In the genomic region with DNA sequence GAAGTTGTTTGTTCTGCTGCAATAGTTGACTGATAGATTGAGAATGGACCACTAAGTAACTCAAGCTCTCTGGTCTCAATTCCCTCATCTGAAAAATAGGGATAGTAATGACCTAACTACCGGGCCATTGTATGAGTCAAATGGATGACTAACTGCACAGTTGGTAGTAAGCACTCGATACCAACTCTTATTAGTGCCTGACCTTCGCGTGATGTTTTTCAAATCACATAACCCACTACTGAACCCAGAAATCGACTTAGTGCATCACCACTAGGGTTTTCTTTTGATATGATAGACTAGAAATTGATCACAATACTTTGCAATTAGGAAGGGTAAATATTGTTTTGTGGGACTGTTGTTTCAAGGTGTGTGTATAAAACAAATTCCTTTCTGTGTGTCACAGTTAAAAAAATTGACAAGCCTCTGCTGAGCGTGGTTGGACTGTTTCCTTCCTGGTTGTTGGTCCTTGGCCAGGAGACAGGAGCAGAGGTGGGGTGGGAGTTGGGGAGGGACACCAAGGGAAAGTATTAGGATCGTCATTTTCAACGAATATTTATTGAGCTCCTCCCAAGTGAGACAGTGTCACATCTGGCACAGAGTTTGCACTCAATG, we compare ENCODE assay signal across 16 cellular contexts. TPM values are rescaled to one million over a fixed set of nuclear protein-coding genes. Genes with fewer than 3 reads are reported as not detected.
DNase-seq lines count a peak whose midpoint lies in the region; ATAC-seq, FAIRE-seq and TF ChIP-seq lines count a peak whose summit lies in the region.
"Had no signal": no experiment of that assay in that cellular context is flagged by ENCODE, and none has a peak within 500 bp of the region (broad histone marks: within the 10 kb centered on the region; RNA-seq: fewer than 3 reads in every experiment).

No MANE protein-coding gene starts in this region.

- no peak overlapping the region for H2AK5ac ChIP-seq in IMR-90 (ENCODE audit: low read depth, low read length)

- dilution Hi-C loops in IMR-90 (cut with HindIII; ENCODE audit: low sequenced_read_pairs, unreplicated experiment), result no loop called here

- intact Hi-C loops in IMR-90 (cut with micrococcal nuclease), result no loop called here
- intact Hi-C loops in kidney (cut with DNase I), result no loop called here

- H4K8ac ChIP-seq in IMR-90 (ENCODE audit: low read depth in 2 of 2, low read length in 2 of 2), result no peak overlapping the region

- H3K23ac ChIP-seq in IMR-90 (ENCODE audit: low read depth, low read length), result no peak overlapping the region

- H3K36me3 ChIP-seq in IMR-90 (ENCODE audit: control insufficient read depth, insufficient read depth, low read length) (no peaks in the 10 kb centered on the region), kidney (ENCODE audit: control insufficient read depth in 1 of 2, insufficient read depth in 2 of 2, low read length in 2 of 2) (no peaks in the 10 kb centered on the region)
- H3K36me3 ChIP-seq: neutrophil, transverse colon had no signal

- no peak overlapping the region; the same call in 1 of the 2 replicates for H3K4me2 ChIP-seq in IMR-90 (ENCODE audit: low read depth, low read length)

- ATAC-seq in IMR-90 (ENCODE audit: low read depth) (peak; percentile 79), GM18505 (IDR thresholded peaks at IDR 0.05; ENCODE audit: unreplicated experiment) (no peak)

- H3K56ac ChIP-seq in IMR-90 (ENCODE audit: extremely low read depth, insufficient read depth, low read length), result no peak overlapping the region

- H3K18ac ChIP-seq in IMR-90 (ENCODE audit: low read depth, low read length), result no peak overlapping the region

- H2BK15ac ChIP-seq in IMR-90 (ENCODE audit: low read depth, low read length), result no peak overlapping the region

- POLR2A ChIA-PET in IMR-90 (lab: Charles Lee; ENCODE audit: unreplicated experiment), result interaction anchor here (0.5 kb wide), 1 partner anchor 10 kb away, joined by 5 read pairs; no protein-coding TSS in a partner anchor

- DNase-seq in AG10803 (ENCODE audit: low read depth) (peak; percentile 28), IMR-90 (peak; percentile 77), astrocyte of the hippocampus (ENCODE audit: low read depth, low spot score) (peak; percentile 46), kidney (peak; percentile 1), NCI-H1092 (lab: John Stamatoyannopoulos, UW) (no peak), NCI-H446 (lab: John Stamatoyannopoulos, UW) (no peak), DMS 273 treated with DMSO at 0.1 percent for 48 hours (lab: John Stamatoyannopoulos, UW) (no peak)
- DNase-seq: activated T-cell treated with anti-CD3 and anti-CD28 coated beads, Interleukin-2, amount 50 U/mL, for 24 hours; amniotic stem cell; DMS79 treated with DMSO at 0.1 percent for 48 hours; head of caudate nucleus; NCI-H2227 treated with DMSO at 0.1 percent for 48 hours; transverse colon had no signal

- WGBS in IMR-90 (ENCODE audit: extremely low coverage in 2 of 2, insufficient read length in 1 of 2), 2 experiments, result no CpG with 5 or more reads among the region's 8 CpGs

- H3K79me1 ChIP-seq in IMR-90 (ENCODE audit: low read depth in 1 of 2, low read length in 2 of 2), result no peaks in the 10 kb centered on the region

- H3K9ac ChIP-seq in IMR-90 (ENCODE audit: low read depth, low read length) (no peak overlapping the region), kidney (ENCODE audit: low read length in 2 of 2) (no peak overlapping the region)

- TF ChIP-seq POLR2A in IMR-90 (IDR thresholded peaks at IDR 0.05; ENCODE audit: low read depth, low read length) (no peak), GM18505 (IDR thresholded peaks at IDR 0.05; ENCODE audit: borderline replicate concordance, extremely low read depth, insufficient read depth, insufficient read length) (no peak)

- H3K4ac ChIP-seq in IMR-90 (ENCODE audit: low read depth, low read length), result no peak overlapping the region

- H3K27ac ChIP-seq in IMR-90 (ENCODE audit: insufficient read depth, low read length), result no peak overlapping the region
- no peak overlapping the region for H3K27ac ChIP-seq in kidney (ENCODE audit: low read depth in 2 of 2, low read length in 2 of 2)
- H3K27ac ChIP-seq: neutrophil, transverse colon had no signal

- no peak overlapping the region for H3K4me3 ChIP-seq in AG10803 (ENCODE audit: low read length)
- no peak overlapping the region for H3K4me3 ChIP-seq in IMR-90 (ENCODE audit: insufficient read depth, low read depth, low read length)
- H3K4me3 ChIP-seq in kidney (ENCODE audit: low read length in 2 of 2), result no peak overlapping the region
- H3K4me3 ChIP-seq: dorsolateral prefrontal cortex, transverse colon had no signal

- no peak overlapping the region for H4K5ac ChIP-seq in IMR-90 (ENCODE audit: low read depth, low read length)

- H2AK9ac ChIP-seq in IMR-90 (replicated peaks; ENCODE audit: low read depth, low read length, poor library complexity), result no peak overlapping the region

- no peak overlapping the region for H2AFZ ChIP-seq in IMR-90 (replicated peaks; ENCODE audit: low read length, poor library complexity)

- peaks cover 3% of the 10 kb centered on the region; the same call in 1 of the 2 replicates for H3K9me1 ChIP-seq in IMR-90 (ENCODE audit: insufficient read depth, low read length)

- H3K9me3 ChIP-seq in IMR-90 (ENCODE audit: control insufficient read depth, insufficient read depth, low read length) (peaks cover 3% of the 10 kb centered on the region), kidney (ENCODE audit: control insufficient read depth in 1 of 2, low read length in 2 of 2) (no peaks in the 10 kb centered on the region)
- H3K9me3 ChIP-seq: neutrophil, transverse colon had no signal

- H3K14ac ChIP-seq in IMR-90 (replicated peaks; ENCODE audit: low read depth, low read length), result no peak overlapping the region

- no peak overlapping the region for H2BK5ac ChIP-seq in IMR-90 (ENCODE audit: low read depth, low read length, poor library complexity, severe bottlenecking)

- BruUV-seq in IMR-90 (replicated peaks; lab: Mats Ljungman, UMichigan), result no TSS peak

- FAIRE-seq in kidney (lab: Jason Lieb, UNC), result no peak

- H4K20me1 ChIP-seq in IMR-90 (ENCODE audit: insufficient read depth, low read length), result no peaks in the 10 kb centered on the region

- TF ChIP-seq CTCF in AG10803 (conservative IDR thresholded peaks at IDR 0.05; ENCODE audit: low read length), result no peak
- TF ChIP-seq CTCF in IMR-90 (conservative IDR thresholded peaks at IDR 0.05; ENCODE audit: low read depth, low read length), result no peak
- no peak for TF ChIP-seq CTCF in kidney (IDR thresholded peaks at IDR 0.05; ENCODE audit: borderline replicate concordance, extremely low read depth, insufficient read depth)

- no peak overlapping the region for H2BK20ac ChIP-seq in IMR-90 (ENCODE audit: low read depth, low read length)

- H4K91ac ChIP-seq in IMR-90 (ENCODE audit: insufficient read depth, low read depth, low read length), result no peak overlapping the region

- CTCF ChIA-PET in IMR-90 (lab: Yijun Ruan, JAX), result interaction anchor here (0.7 to 1.1 kb wide), 2 partner anchors 12 to 102 kb away, joined by 3 to 4 read pairs; no protein-coding TSS in a partner anchor

- peaks cover 40% of the 10 kb centered on the region for H3K27me3 ChIP-seq in IMR-90 (ENCODE audit: control insufficient read depth, insufficient read depth, low read length)
- H3K27me3 ChIP-seq: neutrophil, transverse colon had no signal

- H3K4me1 ChIP-seq in IMR-90 (ENCODE audit: control insufficient read depth, insufficient read depth, low read length) (peaks cover 2% of the 10 kb centered on the region), kidney (ENCODE audit: control insufficient read depth in 1 of 2, insufficient read depth in 1 of 2, low read depth in 1 of 2, low read length in 2 of 2) (no peaks in the 10 kb centered on the region)
- H3K4me1 ChIP-seq: transverse colon had no signal

- TF ChIP-seq RAD21 in IMR-90 (IDR thresholded peaks at IDR 0.05; ENCODE audit: low read length), result no peak

- no peak overlapping the region for H2BK120ac ChIP-seq in IMR-90 (ENCODE audit: low read depth, low read length)

- in situ Hi-C loops in IMR-90 (cut with MboI; ENCODE audit: low sequenced_read_pairs), result no loop called here

TF ChIP-seq in IMR-90, 13 proteins besides CTCF, POLR2A, EP300 and RAD21:
- TF ChIP-seq CHD1 (IDR thresholded peaks at IDR 0.05; ENCODE audit: low read depth, low read length), result no peak
- TF ChIP-seq CEBPB (IDR thresholded peaks at IDR 0.05; ENCODE audit: low read depth, low read length), result peak; percentile 19; the same call in 1 of the 2 replicates
- TF ChIP-seq NFE2L2 (IDR thresholded peaks at IDR 0.05; ENCODE audit: low read depth, low read length), result no peak
- TF ChIP-seq MAFK (IDR thresholded peaks at IDR 0.05; ENCODE audit: low read depth, low read length), result no peak
- TF ChIP-seq, protein P1, sequence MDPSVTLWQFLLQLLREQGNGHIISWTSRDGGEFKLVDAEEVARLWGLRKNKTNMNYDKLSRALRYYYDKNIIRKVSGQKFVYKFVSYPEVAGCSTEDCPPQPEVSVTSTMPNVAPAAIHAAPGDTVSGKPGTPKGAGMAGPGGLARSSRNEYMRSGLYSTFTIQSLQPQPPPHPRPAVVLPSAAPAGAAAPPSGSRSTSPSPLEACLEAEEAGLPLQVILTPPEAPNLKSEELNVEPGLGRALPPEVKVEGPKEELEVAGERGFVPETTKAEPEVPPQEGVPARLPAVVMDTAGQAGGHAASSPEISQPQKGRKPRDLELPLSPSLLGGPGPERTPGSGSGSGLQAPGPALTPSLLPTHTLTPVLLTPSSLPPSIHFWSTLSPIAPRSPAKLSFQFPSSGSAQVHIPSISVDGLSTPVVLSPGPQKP (IDR thresholded peaks at IDR 0.05; ENCODE audit: borderline replicate concordance, low read depth, low read length), result no peak
- TF ChIP-seq SMC3 (IDR thresholded peaks at IDR 0.05; ENCODE audit: low read depth, low read length), result no peak
- peak; percentile 10; the same call in 1 of the 2 replicates for TF ChIP-seq FOS (IDR thresholded peaks at IDR 0.05; ENCODE audit: low read depth, low read length)
- TF ChIP-seq, protein P2, sequence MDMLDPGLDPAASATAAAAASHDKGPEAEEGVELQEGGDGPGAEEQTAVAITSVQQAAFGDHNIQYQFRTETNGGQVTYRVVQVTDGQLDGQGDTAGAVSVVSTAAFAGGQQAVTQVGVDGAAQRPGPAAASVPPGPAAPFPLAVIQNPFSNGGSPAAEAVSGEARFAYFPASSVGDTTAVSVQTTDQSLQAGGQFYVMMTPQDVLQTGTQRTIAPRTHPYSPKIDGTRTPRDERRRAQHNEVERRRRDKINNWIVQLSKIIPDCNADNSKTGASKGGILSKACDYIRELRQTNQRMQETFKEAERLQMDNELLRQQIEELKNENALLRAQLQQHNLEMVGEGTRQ (IDR thresholded peaks at IDR 0.05; ENCODE audit: low read depth, low read length), result no peak
- TF ChIP-seq BHLHE40 (IDR thresholded peaks at IDR 0.05; ENCODE audit: low read depth, low read length), result no peak

RNA-seq across cellular contexts. Expression of a gene that starts 54.0 kb away (rescaled TPM):
- total RNA-seq in IMR-90 (2012; rRNA removed), result 11.1 and 12.0 TPM in 2 replicates
- 12.1 and 12.6 TPM in 2 replicates for polyA plus RNA-seq in IMR-90 (2012; rRNA removed)
- polyA plus RNA-seq in IMR-90 (2012; cell fraction: cytosol; rRNA removed), result 5.9 and 7.7 TPM in 2 replicates
- polyA plus RNA-seq in IMR-90 (2012; cell fraction: nucleus; rRNA removed; ENCODE audit: low replicate concordance), result 40.5 and 54.0 TPM in 2 replicates
- 6.9 TPM for total RNA-seq in kidney
- polyA plus RNA-seq in kidney (ENCODE audit: insufficient read depth, low read depth, low replicate concordance), result 1.4 TPM

Comparison
In these comparisons a context has a peak if more than half of its experiments do, and no peak if none do; other contexts are left out.
1. DNase-seq: peak in AG10803 (single experiment), IMR-90 (single experiment), astrocyte of the hippocampus (single experiment) and kidney (single experiment); none in NCI-H1092 (single experiment), NCI-H446 (0 of 2) and DMS 273 treated with DMSO at 0.1 percent for 48 hours (single experiment).